ENCODE assay signal across 8 cellular contexts in the genomic region with DNA sequence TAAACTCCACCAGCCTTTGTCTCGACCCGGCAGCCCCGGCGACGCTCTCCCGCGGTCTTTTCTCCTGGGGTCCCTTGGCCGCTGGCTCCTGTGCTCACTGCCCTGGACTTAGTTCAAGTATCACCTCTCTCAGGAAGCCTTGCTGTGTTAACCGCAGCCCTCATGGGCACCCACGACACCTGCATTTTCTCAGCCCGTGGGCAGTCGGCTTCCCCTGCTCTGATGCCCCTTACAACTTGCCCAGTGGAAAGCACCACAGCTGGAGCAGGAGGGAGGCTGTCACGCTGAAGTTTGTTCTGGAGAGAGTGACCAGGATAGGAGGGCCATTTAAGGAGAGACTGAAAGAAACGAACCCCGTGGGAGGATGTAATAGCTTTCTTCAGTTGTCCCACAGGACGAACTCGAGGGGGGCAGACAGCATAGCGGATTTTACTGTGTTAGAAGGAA. TPM values are rescaled to one million over a fixed set of nuclear protein-coding genes. Genes with fewer than 3 reads are reported as not detected.
DNase-seq lines count a peak whose midpoint lies in the region; ATAC-seq, FAIRE-seq and TF ChIP-seq lines count a peak whose summit lies in the region.

No MANE protein-coding gene starts in this region.

- H3K27ac ChIP-seq in HepG2 (ENCODE audit: extremely low read length, insufficient read depth, low read length) (peak overlapping the region; percentile 82), temporal lobe (ENCODE audit: low read depth, low read length) (peak overlapping the region; percentile 69)

- TF ChIP-seq EP300 in HepG2 (IDR thresholded peaks at IDR 0.05; ENCODE audit: low read depth in 2 of 2, low read length in 2 of 2) (no peak), HepG2 (CRISPR knock-in tag; IDR thresholded peaks at IDR 0.05; ENCODE audit: borderline replicate concordance) (no peak)

- H3K4me3 ChIP-seq in HepG2 (replicated peaks in 1 of 3; ENCODE audit: insufficient read depth in 1 of 3, low read depth in 2 of 3, low read length in 3 of 3) = peak overlapping the region; percentile 79 to 99 (median 93)

- under 1% methylated on average over 18 of the region's 18 CpGs for WGBS in HepG2 (ENCODE audit: low lambda C conversion rate)

- peaks cover 8% of the 10 kb centered on the region for H3K4me1 Mint-ChIP-seq in MCF 10A (ENCODE audit: insufficient read depth, unreplicated experiment)

- CTCF ChIA-PET in MCF 10A (lab: Yijun Ruan, JAX) (interaction anchor here (0.6 to 0.7 kb wide), 3 partner anchors 24 to 1837 kb away, joined by 3 to 6 read pairs (median 3); no protein-coding TSS in a partner anchor), HepG2 (lab: Yijun Ruan, JAX; ENCODE audit: low intra/inter-chr PET ratio, low total read pairs) (no interaction called here)

- H3K4me1 ChIP-seq in HepG2 (ENCODE audit: insufficient read depth, low read length) = peaks cover 71% of the 10 kb centered on the region

- intact Hi-C loops in MCF 10A (cut with micrococcal nuclease) = no loop called here
- intact Hi-C loops in HepG2 (cut with micrococcal nuclease; ENCODE audit: unreplicated experiment) = loop anchor here (1.0 to 10.0 kb wide), 2 partner anchors 66 to 316 kb away; no protein-coding TSS in a partner anchor

- H3K36me3 Mint-ChIP-seq in MCF 10A (ENCODE audit: insufficient read depth, unreplicated experiment) = peaks cover 21% of the 10 kb centered on the region

- H3K9ac ChIP-seq in HepG2 (ENCODE audit: insufficient read depth, low read depth, low read length) = peak overlapping the region; percentile 92

- peaks cover 1 to 17% of the 10 kb centered on the region in 2 experiments; a peak in 4 of 5 replicates for H3K36me3 ChIP-seq in HepG2 (replicated peaks in 1 of 2; ENCODE audit: control insufficient read depth in 1 of 2, insufficient read depth in 2 of 2, low read length in 2 of 2)

- DNase-seq in NCI-H2107 treated with DMSO at 0.1 percent for 48 hours (lab: John Stamatoyannopoulos, UW; ENCODE audit: unreplicated experiment) = peak; percentile 41
- no peak for DNase-seq in NCI-H2107 (lab: John Stamatoyannopoulos, UW)
- DNase-seq in HuH-7 (ENCODE audit: low spot score) = peak; percentile 10
- DNase-seq in MCF 10A (ENCODE audit: unreplicated experiment) = no peak
- peak; percentile 32 for DNase-seq in HepG2 (ENCODE audit: low spot score)
- no peak for DNase-seq in effector CD8-positive, alpha-beta T cell (lab: John Stamatoyannopoulos, UW)

- peak overlapping the region; percentile 48 for H2AFZ ChIP-seq in HepG2 (ENCODE audit: low read length)

- H3K27me3 ChIP-seq in HepG2 (ENCODE audit: control insufficient read depth in 1 of 2, insufficient read depth in 2 of 2, low read length in 2 of 2) = no peaks in the 10 kb centered on the region; a peak in 1 of 5 replicates

- peaks cover 92% of the 10 kb centered on the region for H3K79me2 ChIP-seq in HepG2 (ENCODE audit: insufficient read depth, low read length)

- no peak for TF ChIP-seq CTCF in MCF 10A (IDR thresholded peaks at IDR 0.05; ENCODE audit: unreplicated experiment)
- TF ChIP-seq CTCF in HepG2 (CRISPR knock-in tag; IDR thresholded peaks at IDR 0.05) = no peak

- H3K4me3 Mint-ChIP-seq in MCF 10A (ENCODE audit: unreplicated experiment) = no peak overlapping the region

- H3K27ac Mint-ChIP-seq in MCF 10A (ENCODE audit: low read depth, unreplicated experiment) = no peak overlapping the region

- no peak for TF ChIP-seq POLR2A in HepG2 (IDR thresholded peaks at IDR 0.05; ENCODE audit: insufficient read depth in 1 of 2, low read depth in 2 of 2, low read length in 2 of 2)

- no peaks in the 10 kb centered on the region for H3K9me3 ChIP-seq in HepG2 (ENCODE audit: low read length)

- H3K4me2 ChIP-seq in HepG2 (ENCODE audit: low read depth, low read length) = peak overlapping the region; percentile 91

- in situ Hi-C loops in HepG2 (cut with HindIII; ENCODE audit: extremely low pct_ligation_motif_present, low pct_unique_long_range_greater_than_20kb) = no loop called here

- H3K27me3 Mint-ChIP-seq in MCF 10A (ENCODE audit: insufficient read depth, unreplicated experiment) = no peaks in the 10 kb centered on the region

- TF ChIP-seq RAD21 in HepG2 (CRISPR knock-in tag; IDR thresholded peaks at IDR 0.05) = no peak

- H3K9me3 Mint-ChIP-seq in MCF 10A (ENCODE audit: unreplicated experiment) = no peaks in the 10 kb centered on the region

- POLR2A ChIA-PET in MCF 10A (lab: Yijun Ruan, JAX) = interaction anchor here (0.5 to 2.2 kb wide), 8 partner anchors 10 to 1223 kb away, joined by 3 to 11 read pairs (median 3); no protein-coding TSS in a partner anchor
- POLR2A ChIA-PET in HepG2 (lab: Yijun Ruan, JAX) = no interaction called here

- ATAC-seq in GM21717 (IDR thresholded peaks at IDR 0.05; ENCODE audit: unreplicated experiment) = peak; percentile 34
- peak; percentile 55 for ATAC-seq in HepG2

- BruUV-seq in MCF 10A (replicated peaks; lab: Mats Ljungman, UMichigan) (TSS peak; percentile 26), HepG2 (replicated peaks; lab: Mats Ljungman, UMichigan) (TSS peak; percentile 64)

- peaks cover 5% of the 10 kb centered on the region for H4K20me1 ChIP-seq in HepG2 (ENCODE audit: insufficient read depth, low read length)

- no peak for FAIRE-seq in HepG2 (lab: Jason Lieb, UNC)

TF ChIP-seq in HepG2, 621 proteins besides CTCF, POLR2A, EP300 and RAD21 (continues in another document):
- TF ChIP-seq PAX8 (CRISPR knock-in tag; IDR thresholded peaks at IDR 0.05; ENCODE audit: borderline replicate concordance) = 0 out of 2 replicates have a peak, but pooled peaks have one; percentile 51
- TF ChIP-seq KDM5B (CRISPR knock-in tag; IDR thresholded peaks at IDR 0.05; ENCODE audit: borderline replicate concordance) = no peak; the same call in 1 of the 2 replicates
- TF ChIP-seq ZFX (CRISPR knock-in tag; IDR thresholded peaks at IDR 0.05; ENCODE audit: low read depth) = no peak
- no peak for TF ChIP-seq ZNF235 (CRISPR knock-in tag; IDR thresholded peaks at IDR 0.05; ENCODE audit: borderline replicate concordance)
- 0 out of 2 replicates have a peak, but pooled peaks have one; percentile 6 for TF ChIP-seq ZNF124 (CRISPR knock-in tag; IDR thresholded peaks at IDR 0.05)
- TF ChIP-seq SMYD3 (CRISPR knock-in tag; IDR thresholded peaks at IDR 0.05) = peak; percentile 40; the same call in 1 of the 2 replicates

RNA-seq across cellular contexts. Expression of a gene that starts 0.4 kb away (rescaled TPM):
- total RNA-seq in MCF 10A (2022) (6.7 and 10.2 TPM in 2 replicates), HepG2 (2016; rRNA removed; fragmentation: Illumina TruSeq; extraction: Trizol) (36.1 and 53.9 TPM in 2 replicates), temporal lobe (20.2 TPM)
- 18.6 and 19.4 TPM in 2 replicates for total RNA-seq in HepG2 (2016; cell fraction: cytosol; rRNA removed; fragmentation: Illumina TruSeq; extraction: Trizol; ENCODE audit: low read depth)
- 30.7 and 52.2 TPM in 2 replicates for total RNA-seq in HepG2 (2016; cell fraction: insoluble cytoplasmic fraction; rRNA removed; fragmentation: Illumina TruSeq; extraction: Trizol)
- total RNA-seq in HepG2 (2016; cell fraction: membrane; rRNA removed; fragmentation: Illumina TruSeq; extraction: Trizol) = 6.0 and 11.4 TPM in 2 replicates
- total RNA-seq in HepG2 (2016; cell fraction: nucleus; rRNA removed; fragmentation: Illumina TruSeq; extraction: Trizol) = 93.2 and 99.9 TPM in 2 replicates
- polyA plus RNA-seq in HepG2 (2011; rRNA removed) = 8.4 and 8.5 TPM in 2 replicates
- 3.6 and 5.7 TPM in 2 replicates for polyA plus RNA-seq in HepG2 (2011; cell fraction: cytosol; rRNA removed)
- 8.6 and 11.5 TPM in 2 replicates for polyA plus RNA-seq in HepG2 (2011; cell fraction: nucleus; rRNA removed)
- polyA plus RNA-seq in HepG2 (2012) = 7.0 and 7.5 TPM in 2 replicates
- 0.35 and 0.42 TPM in 2 replicates for polyA plus RNA-seq in HepG2 (2016; cell fraction: cytosol; fragmentation: Illumina TruSeq; extraction: Trizol; ENCODE audit: low read depth)
- 16.7 and 19.2 TPM in 2 replicates for polyA plus RNA-seq in HepG2 (2016; cell fraction: insoluble cytoplasmic fraction; fragmentation: Illumina TruSeq; extraction: Trizol; ENCODE audit: low read depth)
- polyA plus RNA-seq in HepG2 (2016; cell fraction: membrane; fragmentation: Illumina TruSeq; extraction: Trizol; ENCODE audit: low read depth) = 1.00 and 1.6 TPM in 2 replicates
- polyA plus RNA-seq in HepG2 (2016; cell fraction: nucleus; fragmentation: Illumina TruSeq; extraction: Trizol; ENCODE audit: insufficient read depth, low read depth) = 15.2 and 16.2 TPM in 2 replicates
- polyA minus RNA-seq in HepG2 (2011; rRNA and poly(A)+ RNA removed; ENCODE audit: low replicate concordance) = 9.0 and 15.1 TPM in 2 replicates
- polyA minus RNA-seq in HepG2 (2011; cell fraction: cytosol; rRNA and poly(A)+ RNA removed) = 9.1 and 15.6 TPM in 2 replicates
- polyA minus RNA-seq in HepG2 (2011; cell fraction: nucleus; rRNA and poly(A)+ RNA removed) = 137 and 167 TPM in 2 replicates

RNA-seq across cellular contexts. Expression of a gene that starts 0.5 kb away (rescaled TPM):
- total RNA-seq in MCF 10A (2022) (29.6 and 38.5 TPM in 2 replicates), HepG2 (2016; rRNA removed; fragmentation: Illumina TruSeq; extraction: Trizol) (203 and 230 TPM in 2 replicates), temporal lobe (62.2 TPM)
- 50.2 and 64.8 TPM in 2 replicates for total RNA-seq in HepG2 (2016; cell fraction: cytosol; rRNA removed; fragmentation: Illumina TruSeq; extraction: Trizol; ENCODE audit: low read depth)
- 202 and 240 TPM in 2 replicates for total RNA-seq in HepG2 (2016; cell fraction: insoluble cytoplasmic fraction; rRNA removed; fragmentation: Illumina TruSeq; extraction: Trizol)
- total RNA-seq in HepG2 (2016; cell fraction: membrane; rRNA removed; fragmentation: Illumina TruSeq; extraction: Trizol) = 121 and 122 TPM in 2 replicates
- total RNA-seq in HepG2 (2016; cell fraction: nucleus; rRNA removed; fragmentation: Illumina TruSeq; extraction: Trizol) = 110 and 134 TPM in 2 replicates
- polyA plus RNA-seq in HepG2 (2011; rRNA removed) = 90.1 and 103 TPM in 2 replicates
- 87.8 and 109 TPM in 2 replicates for polyA plus RNA-seq in HepG2 (2011; cell fraction: cytosol; rRNA removed)
- polyA plus RNA-seq in HepG2 (2011; cell fraction: nucleus; rRNA removed) = 117 and 121 TPM in 2 replicates
- 62.9 and 86.3 TPM in 2 replicates for polyA plus RNA-seq in HepG2 (2012)
- polyA plus RNA-seq in HepG2 (2016; cell fraction: cytosol; fragmentation: Illumina TruSeq; extraction: Trizol; ENCODE audit: low read depth) = 51.3 and 56.0 TPM in 2 replicates
- polyA plus RNA-seq in HepG2 (2016; cell fraction: insoluble cytoplasmic fraction; fragmentation: Illumina TruSeq; extraction: Trizol; ENCODE audit: low read depth) = 176 and 195 TPM in 2 replicates
- 85.6 and 91.5 TPM in 2 replicates for polyA plus RNA-seq in HepG2 (2016; cell fraction: membrane; fragmentation: Illumina TruSeq; extraction: Trizol; ENCODE audit: low read depth)
- polyA plus RNA-seq in HepG2 (2016; cell fraction: nucleus; fragmentation: Illumina TruSeq; extraction: Trizol; ENCODE audit: insufficient read depth, low read depth) = 144 and 146 TPM in 2 replicates
- 37.9 and 79.9 TPM in 2 replicates for polyA minus RNA-seq in HepG2 (2011; rRNA and poly(A)+ RNA removed; ENCODE audit: low replicate concordance)
- 77.2 and 82.7 TPM in 2 replicates for polyA minus RNA-seq in HepG2 (2011; cell fraction: cytosol; rRNA and poly(A)+ RNA removed)
- 96.0 and 104 TPM in 2 replicates for polyA minus RNA-seq in HepG2 (2011; cell fraction: nucleus; rRNA and poly(A)+ RNA removed)

Comparison
In these comparisons a context has a peak if more than half of its experiments do, and no peak if none do; other contexts are left out.
1. DNase-seq: peak in NCI-H2107 treated with DMSO at 0.1 percent for 48 hours (single experiment), HuH-7 (single experiment) and HepG2 (single experiment); none in NCI-H2107 (single experiment), MCF 10A (single experiment) and effector CD8-positive, alpha-beta T cell (single experiment).